ENCODE assay signal across 8 cellular contexts in the genomic region with DNA sequence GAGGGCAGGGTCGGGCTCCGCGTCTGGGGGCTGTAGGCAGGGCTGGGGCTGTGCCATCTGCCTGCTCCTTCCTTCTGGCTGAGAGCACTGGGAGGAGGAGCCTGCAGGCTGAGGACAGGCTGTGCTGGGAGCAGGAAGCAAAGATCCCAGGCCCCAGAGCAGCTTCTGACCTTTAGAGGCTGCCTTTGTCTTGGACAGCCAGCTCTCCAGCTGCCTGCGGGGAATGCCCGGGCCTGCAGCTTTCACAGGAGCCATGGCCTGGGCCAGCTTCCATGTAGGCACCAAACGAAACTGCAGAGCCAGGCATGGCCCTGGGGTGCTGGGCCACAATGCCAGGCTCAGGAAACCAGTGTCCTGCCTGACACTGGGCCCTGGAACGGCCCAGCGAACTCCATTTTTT.
A peak's percentile ranks its signal among the peaks of the same experiment; 100 is the strongest.
DNase-seq lines count a peak whose midpoint lies in the region; ATAC-seq and TF ChIP-seq lines count a peak whose summit lies in the region.

No MANE protein-coding gene starts in this region.

- H3K4me3 ChIP-seq in body of pancreas (no peak overlapping the region), PC-3 (ENCODE audit: low read length) (no peak overlapping the region)

- no TSS peak for BruUV-seq in PC-3 (replicated peaks; lab: Mats Ljungman, UMichigan)

- intact Hi-C loops in body of pancreas (cut with DNase I) = no loop called here
- intact Hi-C loops in PC-3 (cut with micrococcal nuclease) = no loop called here

- DNase-seq in ELF-1 (ENCODE audit: low read depth, low spot score) (peak; percentile 66), body of pancreas (peak; percentile 39 to 62 (median 55)), hypothalamus (lab: John Stamatoyannopoulos, UW) (peak in 46 of 51 donors; percentile 16 to 85 (median 59)), renal cortical epithelial cell (ENCODE audit: low read depth) (peak; percentile 28), PC-3 (no peak)
- DNase-seq in stimulated activated naive CD4-positive, alpha-beta T cell treated with Interleukin-2 at 50 U/mL for 16 hours (lab: John Stamatoyannopoulos, UW) = no peak

- no peaks in the 10 kb centered on the region for H4K20me1 ChIP-seq in PC-3 (ENCODE audit: low read length)

- POLR2A ChIA-PET in PC-3 (lab: Charles Lee; ENCODE audit: unreplicated experiment) = no interaction called here

- no peak overlapping the region for H3K4me2 ChIP-seq in PC-3 (ENCODE audit: low read length)

- TF ChIP-seq CTCF in body of pancreas (IDR thresholded peaks at IDR 0.05) = no peak
- TF ChIP-seq CTCF in PC-3 (conservative IDR thresholded peaks at IDR 0.05; ENCODE audit: low read depth, low read length) = no peak

- no peaks in the 10 kb centered on the region for H3K9me2 ChIP-seq in PC-3 (replicated peaks; ENCODE audit: low read length)

- WGBS in body of pancreas, 2 donors = 50 to 60% methylated on average over 6 to 8 of the region's 8 CpGs

- H3K27me3 ChIP-seq in body of pancreas (no peaks in the 10 kb centered on the region), PC-3 (ENCODE audit: low read length) (no peaks in the 10 kb centered on the region)

- H3K27ac ChIP-seq in body of pancreas (peak overlapping the region in 2 of 4 donors; percentile 71 to 76), PC-3 (ENCODE audit: low read length) (no peak overlapping the region)

- CTCF ChIA-PET in PC-3 (lab: Charles Lee) = no interaction called here

- no peaks in the 10 kb centered on the region for H3K79me2 ChIP-seq in PC-3 (ENCODE audit: low read length)

- H3K36me3 ChIP-seq in body of pancreas (replicated peaks in 1 of 2; ENCODE audit: insufficient read depth in 1 of 2, low read depth in 2 of 2) = no peaks in the 10 kb centered on the region
- no peaks in the 10 kb centered on the region for H3K36me3 ChIP-seq in PC-3 (ENCODE audit: low read depth, low read length)

- no peaks in the 10 kb centered on the region for H3K9me3 ChIP-seq in body of pancreas
- H3K9me3 ChIP-seq in PC-3 (ENCODE audit: low read length) = no peaks in the 10 kb centered on the region

- TF ChIP-seq POLR2A in body of pancreas (IDR thresholded peaks at IDR 0.05) = peak in 1 of 3 donors; percentile 6

- no peaks in the 10 kb centered on the region for H3F3A ChIP-seq in PC-3 (ENCODE audit: low read length, unreplicated experiment)

- peak; percentile 68 for ATAC-seq in body of pancreas
- ATAC-seq in GM21360 (IDR thresholded peaks at IDR 0.05; ENCODE audit: unreplicated experiment) = no peak
- no peak for ATAC-seq in GM19023 (IDR thresholded peaks at IDR 0.05; ENCODE audit: unreplicated experiment)
- no peak for ATAC-seq in PC-3

- no peak overlapping the region for H2AFZ ChIP-seq in PC-3 (ENCODE audit: low read length)

- H3K4me1 ChIP-seq in body of pancreas (peaks cover 8% of the 10 kb centered on the region), PC-3 (ENCODE audit: insufficient read depth, low read length) (no peaks in the 10 kb centered on the region)

- no peak overlapping the region for H3K9ac ChIP-seq in PC-3 (ENCODE audit: low read length)

Comparison
In these comparisons a context has a peak if more than half of its experiments do, and no peak if none do; other contexts are left out.
1. DNase-seq: peak in ELF-1 (single experiment), body of pancreas (4 of 4), hypothalamus (46 of 51) and renal cortical epithelial cell (single experiment); none in stimulated activated naive CD4-positive, alpha-beta T cell treated with Interleukin-2 at 50 U/mL for 16 hours (single experiment) and PC-3 (single experiment).